ENCODE assay signal across 23 cellular contexts in the genomic region with DNA sequence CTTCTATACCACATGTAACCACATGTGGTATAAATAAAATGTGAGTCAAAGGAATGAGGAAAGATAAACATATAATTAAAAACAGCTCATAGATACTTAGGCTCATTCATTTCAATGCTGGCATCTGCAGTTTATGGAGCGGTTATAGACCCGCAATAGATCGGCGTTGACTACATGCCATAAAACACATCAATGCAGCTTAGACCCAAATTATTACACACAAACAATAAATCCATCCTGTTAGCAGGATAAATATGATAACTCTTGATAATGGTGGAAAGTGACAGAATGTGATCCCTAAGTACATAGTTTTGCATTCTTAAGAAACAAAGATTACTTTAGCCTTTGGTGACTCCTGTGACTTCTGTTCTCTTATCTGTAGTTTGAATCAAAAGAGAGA.
"Had no signal": no experiment of that assay in that cellular context is flagged by ENCODE, and none has a peak within 500 bp of the region (broad histone marks: within the 10 kb centered on the region; RNA-seq: fewer than 3 reads in every experiment).

No MANE protein-coding gene starts in this region.

- H3K36me3 ChIP-seq: spleen, thoracic aorta, vagina, WERI-Rb-1 had no signal

- H3K9me3 ChIP-seq: spleen, thoracic aorta, vagina had no signal

- H3K4me3 Mint-ChIP-seq: activated naive CD8-positive, alpha-beta T cell; activated T-cell treated with anti-CD3 and anti-CD28 coated beads, Interleukin-2, amount 50 U/mL, for 24 hours; mesothelial cell of epicardium; natural killer cell; type B pancreatic cell had no signal

- ATAC-seq: natural killer cell had no signal

- H3K9me3 Mint-ChIP-seq: activated T-helper 2 cell treated with anti-CD3 and anti-CD28 coated beads, Interferon-gamma antibody, Interleukin-2, Interleukin-4, amounts not matched to agents 10 μg/mL and 5 μg/mL and 100 μg/mL, durations not matched to agents 14 hours and 24 hours and 36 hours; natural killer cell; type B pancreatic cell had no signal

- H3K4me3 ChIP-seq: spleen, thoracic aorta, vagina had no signal

- H3K27ac ChIP-seq: spleen, thoracic aorta, vagina, WERI-Rb-1 had no signal

- DNase-seq: activated CD4-positive, alpha-beta T cell treated with anti-CD3 and anti-CD28 coated beads for 1 hour; activated CD4-positive, alpha-beta T cell treated with anti-CD3 and anti-CD28 coated beads, Interleukin-2, amount 50 U/mL, for 1 hour; activated naive CD4-positive, alpha-beta T cell; activated T-cell treated with anti-CD3 and anti-CD28 coated beads, Interleukin-2, amount 50 U/mL, for 24 hours; central memory CD4-positive, alpha-beta T cell; dermis blood vessel endothelial cell; effector memory CD4-positive, alpha-beta T cell; hypothalamus; left ventricle myocardium superior; mammary epithelial cell; natural killer cell; retina; spleen; stimulated activated CD4-positive, alpha-beta T cell treated with anti-CD3 and anti-CD28 coated beads, Interleukin-4, amount 100 ng/mL, for 1 hour; stimulated activated naive CD4-positive, alpha-beta T cell; WERI-Rb-1 had no signal

- H3K4me1 ChIP-seq: spleen, vagina had no signal

- H3K27ac Mint-ChIP-seq: activated naive CD8-positive, alpha-beta T cell; activated T-cell treated with anti-CD3 and anti-CD28 coated beads, Interleukin-2, amount 50 U/mL, for 24 hours; activated T-helper 2 cell treated with anti-CD3 and anti-CD28 coated beads, Interferon-gamma antibody, Interleukin-2, Interleukin-4, amounts not matched to agents 10 μg/mL and 5 μg/mL and 100 μg/mL, durations not matched to agents 14 hours and 24 hours and 36 hours; mesothelial cell of epicardium; natural killer cell; progenitor cell of endocrine pancreas; type B pancreatic cell had no signal

- H3K36me3 Mint-ChIP-seq: activated naive CD8-positive, alpha-beta T cell; mesothelial cell of epicardium; natural killer cell; type B pancreatic cell had no signal

- H3K4me1 Mint-ChIP-seq: natural killer cell had no signal
